1 cellular context compared by ENCODE assay signal in genomic region chr12:61513499-61513898, GRCh38.
TF ChIP-seq lines count a peak whose summit lies in the region.

No MANE protein-coding gene starts in this region.

TF ChIP-seq in HEK293, 187 proteins besides CTCF, POLR2A, EP300 and RAD21 (continued from another document):
- peak; percentile 51 for TF ChIP-seq ATF2 (tag by site-specific recombination; IDR thresholded peaks at IDR 0.05; ENCODE audit: low read depth)
